Comparison of ENCODE assay signal across 11 cellular contexts in the genomic region with DNA sequence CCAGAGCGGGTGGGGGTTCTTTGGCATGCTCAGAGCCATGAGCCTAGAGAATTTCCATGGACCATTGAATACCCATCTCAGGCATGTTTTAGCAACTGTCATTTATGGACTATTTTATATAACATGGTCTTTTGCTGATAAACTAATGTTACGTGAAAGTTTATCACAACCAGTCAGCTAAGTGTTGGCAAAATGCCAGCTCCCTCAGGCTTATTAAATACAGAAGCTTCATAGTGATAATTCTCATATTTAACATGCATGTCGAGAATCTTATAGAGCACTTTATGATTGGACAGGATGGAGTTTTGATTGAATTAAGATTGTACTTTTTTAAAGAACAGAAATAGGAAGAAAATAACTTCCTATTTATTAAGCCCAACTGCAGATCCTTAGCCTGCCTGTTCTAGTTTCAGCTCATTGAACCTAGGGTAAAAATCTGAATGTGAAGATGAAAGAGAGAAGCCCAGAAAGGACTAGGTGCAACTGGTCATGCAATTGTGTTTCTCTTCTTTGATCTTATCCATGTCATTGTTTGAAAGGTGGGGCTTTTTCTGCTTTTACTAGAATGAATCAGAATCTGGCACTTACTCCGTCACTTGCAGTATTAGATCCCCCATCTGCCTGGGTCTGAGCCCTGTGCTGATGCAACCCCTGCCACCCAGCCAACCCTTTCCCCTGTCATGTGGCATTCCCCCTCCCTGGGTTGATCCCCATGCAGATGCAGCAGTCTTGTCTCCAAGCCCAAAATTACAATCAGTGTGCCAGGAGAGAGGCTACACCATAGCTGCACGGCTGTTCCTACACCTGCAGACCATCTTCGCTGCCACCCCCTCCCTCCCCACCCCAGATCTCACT.
DNase-seq lines count a peak whose midpoint lies in the region; ATAC-seq and TF ChIP-seq lines count a peak whose summit lies in the region.
"Had no signal": no experiment of that assay in that cellular context is flagged by ENCODE, and none has a peak within 500 bp of the region (broad histone marks: within the 10 kb centered on the region; RNA-seq: fewer than 3 reads in every experiment).

No MANE protein-coding gene starts in this region.

- H3K36me3 Mint-ChIP-seq in immature natural killer cell, result no peaks in the 10 kb centered on the region

- H3K79me2 ChIP-seq in osteoblast (ENCODE audit: insufficient read depth, low read length), result no peaks in the 10 kb centered on the region

- no peak overlapping the region for H3K4me2 ChIP-seq in osteoblast (ENCODE audit: insufficient read depth, low read length)

- H3K4me1 ChIP-seq in osteoblast (ENCODE audit: insufficient read depth, low read length), result no peaks in the 10 kb centered on the region
- H3K4me1 ChIP-seq: uterus had no signal

- H3K4me3 Mint-ChIP-seq in immature natural killer cell, result no peak overlapping the region

- no peaks in the 10 kb centered on the region for H4K20me1 ChIP-seq in osteoblast (ENCODE audit: insufficient read depth, low read length)

- DNase-seq in activated CD4-positive, CD25-positive, alpha-beta regulatory T cell (lab: John Stamatoyannopoulos, UW), result no peak
- DNase-seq in left lobe of liver (ENCODE audit: low spot score) (no peak), HuH-7.5 (ENCODE audit: low spot score) (no peak), osteoblast (ENCODE audit: insufficient read length, low spot score, missing footprints) (no peak), immature natural killer cell (no peak)
- DNase-seq: activated gamma-delta T cell, uterus had no signal

- no peak overlapping the region for H2AFZ ChIP-seq in osteoblast (ENCODE audit: low read length)

- H3K4me1 Mint-ChIP-seq in immature natural killer cell, result no peaks in the 10 kb centered on the region

- H3K27me3 Mint-ChIP-seq in immature natural killer cell (ENCODE audit: low read depth in 3 of 3), result peaks cover 0 to 28% (median 23%) of the 10 kb centered on the region in 3 donors

- ATAC-seq in activated CD4-positive, CD25-positive, alpha-beta regulatory T cell treated with anti-CD3 and anti-CD28 coated beads, Interleukin-2, amount 50 U/mL, for 24 hours, result peak; percentile 70 to 86
- peak; percentile 86 for ATAC-seq in GM21619 (IDR thresholded peaks at IDR 0.05; ENCODE audit: unreplicated experiment)
- peak; percentile 89 for ATAC-seq in HG03558 (IDR thresholded peaks at IDR 0.05; ENCODE audit: extremely low read depth, unreplicated experiment)
- peak; percentile 65 for ATAC-seq in left lobe of liver
- ATAC-seq: Panc1 had no signal

- no peaks in the 10 kb centered on the region for H3K36me3 ChIP-seq in osteoblast (ENCODE audit: insufficient read depth, low read length)
- H3K36me3 ChIP-seq: uterus had no signal

- no peak overlapping the region for H3K27ac Mint-ChIP-seq in immature natural killer cell

- no peak overlapping the region for H3K27ac ChIP-seq in osteoblast (ENCODE audit: low read depth, low read length)
- H3K27ac ChIP-seq: uterus had no signal

- no peak overlapping the region for H3K4me3 ChIP-seq in osteoblast (ENCODE audit: insufficient read depth, low read length)
- H3K4me3 ChIP-seq: uterus had no signal

- H3K27me3 ChIP-seq in osteoblast (ENCODE audit: insufficient read depth, low read length), result no peaks in the 10 kb centered on the region
- H3K27me3 ChIP-seq: uterus had no signal

- TF ChIP-seq CTCF in osteoblast (IDR thresholded peaks at IDR 0.05; ENCODE audit: extremely low read depth, low read depth, low read length), result no peak

- H3K9me3 Mint-ChIP-seq in immature natural killer cell, result peaks cover 0 to 3% (median 0%) of the 10 kb centered on the region in 6 donors

- no peaks in the 10 kb centered on the region for H3K9me3 ChIP-seq in osteoblast (ENCODE audit: low read depth, low read length)
- H3K9me3 ChIP-seq: uterus had no signal
